In genomic region chr5:114449836-114450515, GRCh38 we compare ENCODE assay signal across 8 cellular contexts.
A peak's percentile ranks its signal among the peaks of the same experiment; 100 is the strongest.
DNase-seq lines count a peak whose midpoint lies in the region; ATAC-seq and TF ChIP-seq lines count a peak whose summit lies in the region.

No MANE protein-coding gene starts in this region.

- 4 to 8% (median 7%) methylated on average over 13 to 16 of the region's 16 CpGs for WGBS in spleen, 5 donors

- H3K4me3 ChIP-seq in spleen, result no peak overlapping the region

- TF ChIP-seq CTCF in spleen (IDR thresholded peaks at IDR 0.05 in 8 of 11, conservative IDR thresholded peaks at IDR 0.05 in 3 of 11), result peak in 10 of 11 experiments; percentile 23 to 79 (median 65)

- no peaks in the 10 kb centered on the region for H3K9me3 ChIP-seq in spleen

- no peak overlapping the region for H3K27ac ChIP-seq in spleen

- peak; percentile 98 for ATAC-seq in GM21619 (IDR thresholded peaks at IDR 0.05; ENCODE audit: unreplicated experiment)

- TF ChIP-seq POLR2A in spleen (IDR thresholded peaks at IDR 0.05), result no peak

- DNase-seq in NCI-H510A treated with DMSO at 0.1 percent for 48 hours (lab: John Stamatoyannopoulos, UW) (peak; percentile 10), NCI-H510A (lab: John Stamatoyannopoulos, UW) (no peak), HT1080 (ENCODE audit: low read depth) (peak; percentile 59), RPMI8226 (peak; percentile 65), astrocyte of the hippocampus (ENCODE audit: low read depth, low spot score) (peak; percentile 82), iPS-NIHi7 (ENCODE audit: extremely low spot score) (peak; percentile 82), spleen (peak; percentile 79)

- peaks cover 0 to 7% (median 0%) of the 10 kb centered on the region in 6 donors for H3K4me1 ChIP-seq in spleen

- intact Hi-C loops in spleen (cut with DNase I; ENCODE audit: low total_unique reads), result loop anchor here (5.0 kb wide), 3 partner anchors 348 to 838 kb away; no protein-coding TSS in a partner anchor

- H3K36me3 ChIP-seq in spleen, result no peaks in the 10 kb centered on the region

- H3K27me3 ChIP-seq in spleen (replicated peaks in 1 of 7), result peaks cover 0 to 11% (median 0%) of the 10 kb centered on the region in 7 donors
